In the genomic region with DNA sequence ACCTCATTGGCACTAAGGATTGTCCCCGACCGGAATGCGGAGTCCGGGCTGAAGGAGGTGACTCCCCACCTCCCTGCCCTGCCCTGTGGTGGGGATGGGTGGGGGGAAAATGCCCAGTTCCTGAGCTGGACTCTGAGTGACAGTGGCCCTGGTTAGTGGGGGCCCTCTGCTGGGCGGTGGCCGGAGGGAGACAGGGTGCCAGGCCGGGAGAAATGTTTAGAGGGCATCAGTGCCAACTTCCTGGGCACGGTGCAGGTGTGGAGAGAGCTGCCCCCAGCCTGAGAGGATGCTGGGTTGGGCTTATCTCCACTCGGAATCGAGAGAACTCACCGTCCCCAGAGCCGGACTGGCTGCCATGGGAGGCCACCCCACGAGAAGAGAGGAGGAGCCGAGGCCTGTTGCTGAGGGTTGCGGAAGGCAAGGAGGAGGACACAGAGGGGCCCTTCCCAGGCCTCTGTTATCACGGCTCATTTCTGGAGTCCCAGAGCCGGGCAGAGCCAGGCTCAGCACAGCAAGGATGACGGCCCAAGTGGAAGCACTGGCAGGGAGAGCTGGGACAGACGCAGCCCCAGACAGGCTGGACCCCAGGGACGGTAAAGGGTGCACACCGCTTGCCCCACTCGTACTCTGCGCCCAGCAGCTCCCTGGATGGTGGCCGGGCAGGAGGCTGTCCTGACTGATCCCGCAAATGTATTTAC, we compare ENCODE assay signal across 1 cellular context.
TF ChIP-seq lines count a peak whose summit lies in the region.

No MANE protein-coding gene starts in this region.

TF ChIP-seq in WTC11, 78 proteins besides CTCF, POLR2A, EP300 and RAD21 (continued from another document):
- TF ChIP-seq, protein P1, sequence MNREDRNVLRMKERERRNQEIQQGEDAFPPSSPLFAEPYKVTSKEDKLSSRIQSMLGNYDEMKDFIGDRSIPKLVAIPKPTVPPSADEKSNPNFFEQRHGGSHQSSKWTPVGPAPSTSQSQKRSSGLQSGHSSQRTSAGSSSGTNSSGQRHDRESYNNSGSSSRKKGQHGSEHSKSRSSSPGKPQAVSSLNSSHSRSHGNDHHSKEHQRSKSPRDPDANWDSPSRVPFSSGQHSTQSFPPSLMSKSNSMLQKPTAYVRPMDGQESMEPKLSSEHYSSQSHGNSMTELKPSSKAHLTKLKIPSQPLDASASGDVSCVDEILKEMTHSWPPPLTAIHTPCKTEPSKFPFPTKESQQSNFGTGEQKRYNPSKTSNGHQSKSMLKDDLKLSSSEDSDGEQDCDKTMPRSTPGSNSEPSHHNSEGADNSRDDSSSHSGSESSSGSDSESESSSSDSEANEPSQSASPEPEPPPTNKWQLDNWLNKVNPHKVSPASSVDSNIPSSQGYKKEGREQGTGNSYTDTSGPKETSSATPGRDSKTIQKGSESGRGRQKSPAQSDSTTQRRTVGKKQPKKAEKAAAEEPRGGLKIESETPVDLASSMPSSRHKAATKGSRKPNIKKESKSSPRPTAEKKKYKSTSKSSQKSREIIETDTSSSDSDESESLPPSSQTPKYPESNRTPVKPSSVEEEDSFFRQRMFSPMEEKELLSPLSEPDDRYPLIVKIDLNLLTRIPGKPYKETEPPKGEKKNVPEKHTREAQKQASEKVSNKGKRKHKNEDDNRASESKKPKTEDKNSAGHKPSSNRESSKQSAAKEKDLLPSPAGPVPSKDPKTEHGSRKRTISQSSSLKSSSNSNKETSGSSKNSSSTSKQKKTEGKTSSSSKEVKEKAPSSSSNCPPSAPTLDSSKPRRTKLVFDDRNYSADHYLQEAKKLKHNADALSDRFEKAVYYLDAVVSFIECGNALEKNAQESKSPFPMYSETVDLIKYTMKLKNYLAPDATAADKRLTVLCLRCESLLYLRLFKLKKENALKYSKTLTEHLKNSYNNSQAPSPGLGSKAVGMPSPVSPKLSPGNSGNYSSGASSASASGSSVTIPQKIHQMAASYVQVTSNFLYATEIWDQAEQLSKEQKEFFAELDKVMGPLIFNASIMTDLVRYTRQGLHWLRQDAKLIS (CRISPR knock-in tag; IDR thresholded peaks at IDR 0.05; ENCODE audit: borderline replicate concordance) = no peak
- TF ChIP-seq ZBTB43 (CRISPR knock-in tag; IDR thresholded peaks at IDR 0.05) = no peak
- TF ChIP-seq ESRRA (CRISPR knock-in tag; IDR thresholded peaks at IDR 0.05; ENCODE audit: borderline replicate concordance) = no peak
- no peak for TF ChIP-seq TEAD4 (CRISPR knock-in tag; IDR thresholded peaks at IDR 0.05)
